ENCODE assay signal across 11 cellular contexts in the genomic region with DNA sequence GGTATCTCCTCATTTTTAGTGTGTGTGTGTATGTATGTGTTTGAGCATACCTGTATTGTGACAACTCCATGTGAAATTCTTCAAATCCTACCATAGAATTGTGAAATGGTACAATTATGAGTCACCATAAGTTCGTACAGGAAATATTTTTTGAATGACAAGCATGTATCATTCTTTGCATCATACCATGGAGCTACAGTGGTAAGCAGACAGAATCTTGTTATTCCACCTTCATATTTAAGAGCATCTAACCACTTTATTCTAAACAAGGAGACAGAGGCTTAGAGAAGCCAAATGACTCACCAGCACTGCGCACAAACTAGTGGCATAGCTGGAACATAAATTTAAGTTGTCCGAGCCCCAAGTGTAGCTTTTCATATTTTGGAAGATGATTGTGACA. TPM values are rescaled to one million over a fixed set of nuclear protein-coding genes. Genes with fewer than 3 reads are reported as not detected.
DNase-seq lines count a peak whose midpoint lies in the region; ATAC-seq, FAIRE-seq and TF ChIP-seq lines count a peak whose summit lies in the region.
"Had no signal": no experiment of that assay in that cellular context is flagged by ENCODE, and none has a peak within 500 bp of the region (broad histone marks: within the 10 kb centered on the region; RNA-seq: fewer than 3 reads in every experiment).

No MANE protein-coding gene starts in this region.

- H3K27ac ChIP-seq in Panc1 (ENCODE audit: low read length) = no peak overlapping the region
- no peak overlapping the region for H3K27ac ChIP-seq in endothelial cell of umbilical vein (ENCODE audit: insufficient read depth, low read depth, low read length)
- H3K27ac ChIP-seq: SK-N-MC had no signal

- H3K4me3 ChIP-seq in Panc1 (ENCODE audit: low read depth in 2 of 2, low read length in 2 of 2) = no peak overlapping the region
- no peak overlapping the region for H3K4me3 ChIP-seq in endothelial cell of umbilical vein (replicated peaks in 1 of 3; ENCODE audit: insufficient read depth in 1 of 3, low read depth in 1 of 3, low read length in 3 of 3)
- H3K4me3 ChIP-seq: SK-N-MC had no signal

- H4K20me1 ChIP-seq in endothelial cell of umbilical vein (replicated peaks; ENCODE audit: control insufficient read depth, extremely low read depth, insufficient read depth, low read length) = no peaks in the 10 kb centered on the region

- no peaks in the 10 kb centered on the region for H3K9me3 ChIP-seq in Panc1 (ENCODE audit: control insufficient read depth, insufficient read depth, low read depth, low read length)
- no peaks in the 10 kb centered on the region for H3K9me3 ChIP-seq in endothelial cell of umbilical vein (replicated peaks; ENCODE audit: control insufficient read depth, insufficient read depth, low read length)

- BruUV-seq in Panc1 (replicated peaks; lab: Mats Ljungman, UMichigan) = no TSS peak
- no TSS peak for BruUV-seq in endothelial cell of umbilical vein (replicated peaks; lab: Mats Ljungman, UMichigan)

- TF ChIP-seq CTCF in Panc1 (IDR thresholded peaks at IDR 0.05) (no peak), endothelial cell of umbilical vein (IDR thresholded peaks at IDR 0.05; ENCODE audit: extremely low read depth in 1 of 2, insufficient read depth in 1 of 2, low read depth in 1 of 2, low read length in 2 of 2) (no peak)

- no peaks in the 10 kb centered on the region for H3K27me3 ChIP-seq in Panc1 (ENCODE audit: control insufficient read depth, insufficient read depth, low read length)
- H3K27me3 ChIP-seq in endothelial cell of umbilical vein (ENCODE audit: control insufficient read depth in 2 of 2, insufficient read depth in 2 of 2, low read length in 2 of 2) = no peaks in the 10 kb centered on the region

- H3K4me3 Mint-ChIP-seq in activated naive CD4-positive, alpha-beta T cell treated with anti-CD3 and anti-CD28 coated beads, Interleukin-2, amount 50 U/mL, for 24 hours = no peak overlapping the region
- H3K4me3 Mint-ChIP-seq in activated naive CD4-positive, alpha-beta T cell treated with anti-CD3 and anti-CD28 coated beads, Interleukin-2, amount 10 ng/mL, durations not matched to agents 7 days and 5 days = no peak overlapping the region
- H3K4me3 Mint-ChIP-seq in stimulated activated naive CD8-positive, alpha-beta T cell treated with anti-CD3 and anti-CD28 coated beads, Interleukin-15, Interleukin-2, amounts not matched to agents 100 ng/mL and 50 ng/mL, for 24 hours = peak overlapping the region; percentile 0

- DNase-seq in activated naive CD4-positive, alpha-beta T cell treated with anti-CD3 and anti-CD28 coated beads, Interleukin-2, amount 10 ng/mL, durations not matched to agents 7 days and 5 days = no peak
- DNase-seq in Panc1 (ENCODE audit: low read depth, low spot score) = peak; percentile 47
- DNase-seq in endothelial cell of umbilical vein (ENCODE audit: low read depth, low spot score) = peak; percentile 65
- DNase-seq in DMS79 (lab: John Stamatoyannopoulos, UW) = no peak
- no peak for DNase-seq in NCI-H82 (lab: John Stamatoyannopoulos, UW)
- DNase-seq in iPS-NIHi11 (ENCODE audit: low spot score) = no peak
- DNase-seq: NCI-H1105 treated with DMSO at 0.1 percent for 48 hours, occipital lobe had no signal

- POLR2A ChIA-PET in Panc1 (lab: Charles Lee) = no interaction called here
- POLR2A ChIA-PET in endothelial cell of umbilical vein (lab: Charles Lee) = interaction anchor here (0.6 kb wide), 1 partner anchor 464 kb away, joined by 4 read pairs; no protein-coding TSS in a partner anchor

- H2AFZ ChIP-seq in endothelial cell of umbilical vein (ENCODE audit: low read depth, low read length) = no peak overlapping the region

- no peaks in the 10 kb centered on the region for H3K9me1 ChIP-seq in endothelial cell of umbilical vein (replicated peaks; ENCODE audit: control insufficient read depth, extremely low read depth, insufficient read depth, low read length)

- H3K36me3 ChIP-seq in Panc1 (ENCODE audit: control insufficient read depth, insufficient read depth, low read length) = no peaks in the 10 kb centered on the region
- no peaks in the 10 kb centered on the region for H3K36me3 ChIP-seq in endothelial cell of umbilical vein (ENCODE audit: control insufficient read depth in 2 of 2, extremely low read depth in 1 of 2, insufficient read depth in 2 of 2, low read length in 2 of 2)

- peak overlapping the region; percentile 75 for H3K27ac Mint-ChIP-seq in activated naive CD4-positive, alpha-beta T cell treated with anti-CD3 and anti-CD28 coated beads, Interleukin-2, amount 50 U/mL, for 24 hours
- H3K27ac Mint-ChIP-seq in activated naive CD4-positive, alpha-beta T cell treated with anti-CD3 and anti-CD28 coated beads, Interleukin-2, amount 10 ng/mL, durations not matched to agents 7 days and 5 days = no peak overlapping the region
- peak overlapping the region; percentile 2 for H3K27ac Mint-ChIP-seq in stimulated activated naive CD8-positive, alpha-beta T cell treated with anti-CD3 and anti-CD28 coated beads, Interleukin-15, Interleukin-2, amounts not matched to agents 100 ng/mL and 50 ng/mL, for 24 hours

- H3K27me3 Mint-ChIP-seq in activated naive CD4-positive, alpha-beta T cell treated with anti-CD3 and anti-CD28 coated beads, Interleukin-2, amount 50 U/mL, for 24 hours = no peaks in the 10 kb centered on the region
- no peaks in the 10 kb centered on the region for H3K27me3 Mint-ChIP-seq in activated naive CD4-positive, alpha-beta T cell treated with anti-CD3 and anti-CD28 coated beads, Interleukin-2, amount 10 ng/mL, durations not matched to agents 7 days and 5 days
- H3K27me3 Mint-ChIP-seq in stimulated activated naive CD8-positive, alpha-beta T cell treated with anti-CD3 and anti-CD28 coated beads, Interleukin-15, Interleukin-2, amounts not matched to agents 100 ng/mL and 50 ng/mL, for 24 hours = no peaks in the 10 kb centered on the region

- peaks cover 45% of the 10 kb centered on the region for H3K4me1 Mint-ChIP-seq in activated naive CD4-positive, alpha-beta T cell treated with anti-CD3 and anti-CD28 coated beads, Interleukin-2, amount 50 U/mL, for 24 hours
- H3K4me1 Mint-ChIP-seq in activated naive CD4-positive, alpha-beta T cell treated with anti-CD3 and anti-CD28 coated beads, Interleukin-2, amount 10 ng/mL, durations not matched to agents 7 days and 5 days = peaks cover 36% of the 10 kb centered on the region
- H3K4me1 Mint-ChIP-seq in stimulated activated naive CD8-positive, alpha-beta T cell treated with anti-CD3 and anti-CD28 coated beads, Interleukin-15, Interleukin-2, amounts not matched to agents 100 ng/mL and 50 ng/mL, for 24 hours (ENCODE audit: low read depth) = peaks cover 58% of the 10 kb centered on the region

- H3K4me1 ChIP-seq in Panc1 (ENCODE audit: control insufficient read depth, insufficient read depth, low read length) (no peaks in the 10 kb centered on the region), endothelial cell of umbilical vein (ENCODE audit: control insufficient read depth, extremely low read depth, insufficient read depth, low read length) (peaks cover 23% of the 10 kb centered on the region)

- H3K4me2 ChIP-seq in endothelial cell of umbilical vein (ENCODE audit: insufficient read depth, low read length) = peak overlapping the region; percentile 3

- no peak for TF ChIP-seq POLR2A in endothelial cell of umbilical vein (IDR thresholded peaks at IDR 0.05; ENCODE audit: low read depth, low read length)

- intact Hi-C loops in Panc1 (cut with micrococcal nuclease; ENCODE audit: unreplicated experiment) (no loop called here), endothelial cell of umbilical vein (cut with micrococcal nuclease) (no loop called here)

- H3K9me3 Mint-ChIP-seq in activated naive CD4-positive, alpha-beta T cell treated with anti-CD3 and anti-CD28 coated beads, Interleukin-2, amount 50 U/mL, for 24 hours = no peaks in the 10 kb centered on the region
- H3K9me3 Mint-ChIP-seq in activated naive CD4-positive, alpha-beta T cell treated with anti-CD3 and anti-CD28 coated beads, Interleukin-2, amount 10 ng/mL, durations not matched to agents 7 days and 5 days = no peaks in the 10 kb centered on the region
- H3K9me3 Mint-ChIP-seq in stimulated activated naive CD8-positive, alpha-beta T cell treated with anti-CD3 and anti-CD28 coated beads, Interleukin-15, Interleukin-2, amounts not matched to agents 100 ng/mL and 50 ng/mL, for 24 hours = peaks cover under 1% of the 10 kb centered on the region

- H3K79me2 ChIP-seq in endothelial cell of umbilical vein (ENCODE audit: control insufficient read depth, insufficient read depth, low read length) = no peaks in the 10 kb centered on the region

- CTCF ChIA-PET in activated naive CD4-positive, alpha-beta T cell treated with anti-CD3 and anti-CD28 coated beads, Interleukin-2, amount 10 ng/mL, durations not matched to agents 7 days and 5 days (lab: Charles Lee) = no interaction called here
- CTCF ChIA-PET in Panc1 (lab: Charles Lee) (no interaction called here), endothelial cell of umbilical vein (lab: Charles Lee) (interaction anchor here (1.0 to 1.3 kb wide), 2 partner anchors 14 to 27 kb away, joined by 3 to 5 read pairs; a partner anchor contains a TSS)

- in situ Hi-C loops in Panc1 (cut with HindIII; ENCODE audit: low pct_unique_long_range_greater_than_20kb, low sequenced_read_pairs) = no loop called here

- no peak overlapping the region for H3K9ac ChIP-seq in endothelial cell of umbilical vein (replicated peaks; ENCODE audit: extremely low read depth, insufficient read depth, low read length)

- FAIRE-seq in endothelial cell of umbilical vein (lab: Jason Lieb, UNC) = peak; percentile 75

- no peaks in the 10 kb centered on the region for H3K36me3 Mint-ChIP-seq in activated naive CD4-positive, alpha-beta T cell treated with anti-CD3 and anti-CD28 coated beads, Interleukin-2, amount 50 U/mL, for 24 hours
- H3K36me3 Mint-ChIP-seq in activated naive CD4-positive, alpha-beta T cell treated with anti-CD3 and anti-CD28 coated beads, Interleukin-2, amount 10 ng/mL, durations not matched to agents 7 days and 5 days = peaks cover 3% of the 10 kb centered on the region
- H3K36me3 Mint-ChIP-seq in stimulated activated naive CD8-positive, alpha-beta T cell treated with anti-CD3 and anti-CD28 coated beads, Interleukin-15, Interleukin-2, amounts not matched to agents 100 ng/mL and 50 ng/mL, for 24 hours (ENCODE audit: low read depth) = no peaks in the 10 kb centered on the region

- dilution Hi-C loops in endothelial cell of umbilical vein (cut with MboI; ENCODE audit: extremely low pct_ligation_motif_present, low sequenced_read_pairs) = no loop called here

- no peak for ATAC-seq in Panc1

RNA-seq across cellular contexts. Expression of a gene that starts 4.5 kb away (rescaled TPM):
- 0.69 TPM for total RNA-seq in Panc1 (2021; ENCODE audit: unreplicated experiment)
- not detected for polyA plus RNA-seq in Panc1 (2012; ENCODE audit: insufficient read length)
- total RNA-seq in endothelial cell of umbilical vein = 0.74 and 3.1 TPM in 2 replicates
- 0.76 and 0.77 TPM in 2 replicates for polyA plus RNA-seq in endothelial cell of umbilical vein
- 0.55 and 0.58 TPM in 2 replicates for polyA plus RNA-seq in endothelial cell of umbilical vein (2011; cell fraction: cytosol; rRNA removed)
- polyA plus RNA-seq in endothelial cell of umbilical vein (2011; cell fraction: nucleus; rRNA removed) = 0.67 and 0.74 TPM in 2 replicates
- polyA plus RNA-seq in endothelial cell of umbilical vein (2012) = 0.98 and 1.3 TPM in 2 replicates
- polyA minus RNA-seq in endothelial cell of umbilical vein = 0.49 and 0.76 TPM in 2 replicates
- polyA minus RNA-seq in endothelial cell of umbilical vein (2011; cell fraction: cytosol; rRNA and poly(A)+ RNA removed) = not detected
- 0.77 and 1.2 TPM in 2 replicates for polyA minus RNA-seq in endothelial cell of umbilical vein (2011; cell fraction: nucleus; rRNA and poly(A)+ RNA removed)

RNA-seq across cellular contexts. Expression of a gene that starts 26.8 kb away (rescaled TPM):
- 20.3 TPM for total RNA-seq in Panc1 (2021; ENCODE audit: unreplicated experiment)
- polyA plus RNA-seq in Panc1 (2012; ENCODE audit: insufficient read length) = 23.9 TPM
- 20.9 and 21.8 TPM in 2 replicates for total RNA-seq in endothelial cell of umbilical vein
- polyA plus RNA-seq in endothelial cell of umbilical vein = 33.7 and 40.8 TPM in 2 replicates
- polyA plus RNA-seq in endothelial cell of umbilical vein (2011; cell fraction: cytosol; rRNA removed) = 49.2 and 49.6 TPM in 2 replicates
- polyA plus RNA-seq in endothelial cell of umbilical vein (2011; cell fraction: nucleus; rRNA removed) = 14.0 and 16.3 TPM in 2 replicates
- 26.9 and 27.9 TPM in 2 replicates for polyA plus RNA-seq in endothelial cell of umbilical vein (2012)
- polyA minus RNA-seq in endothelial cell of umbilical vein = 37.4 and 45.0 TPM in 2 replicates
- 5.6 TPM for polyA minus RNA-seq in endothelial cell of umbilical vein (2011; cell fraction: cytosol; rRNA and poly(A)+ RNA removed)
- polyA minus RNA-seq in endothelial cell of umbilical vein (2011; cell fraction: nucleus; rRNA and poly(A)+ RNA removed) = 10.0 and 12.5 TPM in 2 replicates

Comparison
In these comparisons a context has a peak if more than half of its experiments do, and no peak if none do; other contexts are left out.
1. DNase-seq: peak in Panc1 (single experiment) and endothelial cell of umbilical vein (single experiment); none in activated naive CD4-positive, alpha-beta T cell treated with anti-CD3 and anti-CD28 coated beads, Interleukin-2, amount 10 ng/mL, durations not matched to agents 7 days and 5 days (single experiment), DMS79 (single experiment), NCI-H82 (single experiment) and iPS-NIHi11 (single experiment).